Comparison of ENCODE assay signal across 8 cellular contexts in genomic region chr15:77959094-77959879, GRCh38.
A peak's percentile ranks its signal among the peaks of the same experiment; 100 is the strongest.
DNase-seq lines count a peak whose midpoint lies in the region; ATAC-seq and TF ChIP-seq lines count a peak whose summit lies in the region.

No MANE protein-coding gene starts in this region.

- peak; percentile 32 to 41 for DNase-seq in AML-193 (lab: John Stamatoyannopoulos, UW)
- peak; percentile 93 for DNase-seq in HuH-7.5 (ENCODE audit: low spot score)
- peak; percentile 66 for DNase-seq in RPMI7951 (ENCODE audit: low read depth)
- peak; percentile 65 for DNase-seq in activated T-helper 9 cell treated with anti-CD3 and anti-CD28 coated beads, Interleukin-2, amount 50 U/mL, for 16 hours (ENCODE audit: low read depth)
- peak in 1 of 2 donors; percentile 40 for DNase-seq in foreskin keratinocyte
- DNase-seq in osteoblast (ENCODE audit: insufficient read length, low spot score, missing footprints): peak; percentile 97
- peak in 45 of 49 donors; percentile 9 to 84 (median 58) for DNase-seq in substantia nigra (lab: John Stamatoyannopoulos, UW)

- H3K4me2 ChIP-seq in osteoblast (ENCODE audit: insufficient read depth, low read length): peak overlapping the region; percentile 82

- peak; percentile 59 for ATAC-seq in GM19043 (IDR thresholded peaks at IDR 0.05; ENCODE audit: low read depth, unreplicated experiment)
- peak; percentile 96 for ATAC-seq in foreskin keratinocyte

- peak overlapping the region; percentile 47 for H2AFZ ChIP-seq in osteoblast (ENCODE audit: low read length)

- H3K27ac ChIP-seq in foreskin keratinocyte (no peak overlapping the region), osteoblast (ENCODE audit: low read depth, low read length) (no peak overlapping the region), substantia nigra (ENCODE audit: low read depth, low read length, poor library complexity, severe bottlenecking) (no peak overlapping the region)

- no peaks in the 10 kb centered on the region for H4K20me1 ChIP-seq in osteoblast (ENCODE audit: insufficient read depth, low read length)

- H3K4me1 ChIP-seq in foreskin keratinocyte: no peaks in the 10 kb centered on the region
- H3K4me1 ChIP-seq in osteoblast (ENCODE audit: insufficient read depth, low read length): no peaks in the 10 kb centered on the region

- H3K36me3 ChIP-seq in osteoblast (ENCODE audit: insufficient read depth, low read length): no peaks in the 10 kb centered on the region

- TF ChIP-seq CTCF in foreskin keratinocyte (conservative IDR thresholded peaks at IDR 0.05): peak; percentile 94
- peak; percentile 88 for TF ChIP-seq CTCF in osteoblast (IDR thresholded peaks at IDR 0.05; ENCODE audit: extremely low read depth, low read depth, low read length)

- peaks cover 5% of the 10 kb centered on the region for H3K27me3 ChIP-seq in foreskin keratinocyte
- H3K27me3 ChIP-seq in osteoblast (ENCODE audit: insufficient read depth, low read length): peaks cover 12% of the 10 kb centered on the region

- no peaks in the 10 kb centered on the region for H3K9me3 ChIP-seq in osteoblast (ENCODE audit: low read depth, low read length)

- peak overlapping the region; percentile 55 for H3K4me3 ChIP-seq in osteoblast (ENCODE audit: insufficient read depth, low read length)

- no peaks in the 10 kb centered on the region for H3K79me2 ChIP-seq in osteoblast (ENCODE audit: insufficient read depth, low read length)
